In genomic region chr2:107354143-107354542, GRCh38 we compare ENCODE assay signal across 9 cellular contexts.
"Had no signal": no experiment of that assay in that cellular context is flagged by ENCODE, and none has a peak within 500 bp of the region (broad histone marks: within the 10 kb centered on the region; RNA-seq: fewer than 3 reads in every experiment).

No MANE protein-coding gene starts in this region.

- H3K9ac ChIP-seq: GM23248 had no signal

- H3K9me3 ChIP-seq: HAP-1 had no signal

- DNase-seq: GM23248, GOT3, H7, H9, HCEC 1CT, HFFc6 had no signal

- H3K4me2 ChIP-seq: GM23338 had no signal

- H2AFZ ChIP-seq: GM23248, GM23338 had no signal

- H3K27ac ChIP-seq: GM23248 had no signal

- H3K36me3 ChIP-seq: HAP-1 had no signal

- H3K4me1 ChIP-seq: HAP-1 had no signal

- H3K4me3 ChIP-seq: GM23248, GM23338, HAP-1 had no signal

- ATAC-seq: GM23338, HCT116 had no signal
